In genomic region chrX:50697691-50698090, GRCh38 we compare ENCODE assay signal across 12 cellular contexts.
DNase-seq lines count a peak whose midpoint lies in the region; ATAC-seq and TF ChIP-seq lines count a peak whose summit lies in the region.
"Had no signal": no experiment of that assay in that cellular context is flagged by ENCODE, and none has a peak within 500 bp of the region (broad histone marks: within the 10 kb centered on the region; RNA-seq: fewer than 3 reads in every experiment).

No MANE protein-coding gene starts in this region.

- no peaks in the 10 kb centered on the region for H3K9me2 ChIP-seq in GM23248 (ENCODE audit: insufficient read depth)

- ATAC-seq in left lobe of liver: no peak
- ATAC-seq: stimulated activated memory B cell treated with anti-CD40 and anti-IgM and Interleukin-4, amounts not matched to agents 10 μg/mL and 1 μg/mL and 100 μg/mL, for 72 hours had no signal

- H4K12ac ChIP-seq in trophoblast cell (ENCODE audit: low read depth, low read length): no peak overlapping the region

- H2AFZ ChIP-seq in GM23248 (peak overlapping the region; percentile 28; the same call in 1 of the 2 replicates), trophoblast cell (ENCODE audit: insufficient read depth, low read length, poor library complexity) (no peak overlapping the region)
- H2AFZ ChIP-seq: PC-9 had no signal

- H3K4me1 ChIP-seq in GM23248 (ENCODE audit: insufficient read depth) (peaks cover 9% of the 10 kb centered on the region), trophoblast cell (ENCODE audit: control insufficient read depth in 1 of 2, insufficient read depth in 2 of 2, low read length in 2 of 2) (peaks cover 0 to 17% of the 10 kb centered on the region in 2 experiments), Peyer's patch (no peaks in the 10 kb centered on the region)

- 0 out of 2 replicates have a peak overlapping the region, but pooled peaks have one; percentile 28 for H3K4me3 ChIP-seq in GM23248
- no peak overlapping the region for H3K4me3 ChIP-seq in fibroblast of villous mesenchyme (ENCODE audit: low read depth, low read length)
- H3K4me3 ChIP-seq in trophoblast cell (ENCODE audit: low read depth, low read length): no peak overlapping the region
- no peak overlapping the region for H3K4me3 ChIP-seq in Peyer's patch
- H3K4me3 ChIP-seq: PC-9 had no signal

- no peak overlapping the region for H3K4ac ChIP-seq in trophoblast cell (ENCODE audit: low read depth, low read length)

- H3K27ac ChIP-seq in GM23248 (no peak overlapping the region), trophoblast cell (ENCODE audit: low read depth, low read length) (peak overlapping the region; percentile 78), Peyer's patch (no peak overlapping the region)
- H3K27ac ChIP-seq: PC-9 had no signal

- H4K91ac ChIP-seq in trophoblast cell (ENCODE audit: low read depth, low read length): no peak overlapping the region

- 0% methylated on average over 2 of the region's 2 CpGs for WGBS in GM23248 (ENCODE audit: low coverage in 1 of 2, low lambda C conversion rate in 2 of 2, missing lambda C conversion rate in 2 of 2), 2 experiments
- no CpG with 5 or more reads among the region's 2 CpGs for WGBS in trophoblast cell (ENCODE audit: extremely low coverage, insufficient coverage, insufficient read length)

- no peak overlapping the region for H2BK12ac ChIP-seq in trophoblast cell (ENCODE audit: low read length)

- TF ChIP-seq POLR2A in Peyer's patch (IDR thresholded peaks at IDR 0.05): no peak

- TF ChIP-seq CTCF in fibroblast of villous mesenchyme (IDR thresholded peaks at IDR 0.05; ENCODE audit: insufficient read depth, low read depth, low read length): no peak
- no peak for TF ChIP-seq CTCF in Peyer's patch (IDR thresholded peaks at IDR 0.05)

- H3K9ac ChIP-seq in GM23248: no peak overlapping the region
- no peak overlapping the region for H3K9ac ChIP-seq in trophoblast cell (ENCODE audit: low read length)

- H2BK120ac ChIP-seq in trophoblast cell (ENCODE audit: insufficient read depth, low read length, poor library complexity): no peak overlapping the region

- H4K20me1 ChIP-seq in GM23248 (ENCODE audit: insufficient read depth): no peaks in the 10 kb centered on the region

- H3K4me2 ChIP-seq in GM23248 (ENCODE audit: unreplicated experiment) (peak overlapping the region; percentile 46), trophoblast cell (ENCODE audit: low read length) (no peak overlapping the region)
- H3K4me2 ChIP-seq: PC-9 had no signal

- peaks cover 5% of the 10 kb centered on the region; the same call in 1 of the 2 replicates for H3F3A ChIP-seq in GM23248 (ENCODE audit: insufficient read depth)

- no peak overlapping the region for H3K14ac ChIP-seq in trophoblast cell (ENCODE audit: low read length)

- H3K79me2 ChIP-seq in GM23248 (ENCODE audit: insufficient read depth): no peaks in the 10 kb centered on the region
- no peaks in the 10 kb centered on the region for H3K79me2 ChIP-seq in trophoblast cell (ENCODE audit: control insufficient read depth, insufficient read depth, low read length, poor library complexity)

- H2BK5ac ChIP-seq in trophoblast cell (ENCODE audit: low read depth, low read length, poor library complexity): no peak overlapping the region

- H3K23ac ChIP-seq in trophoblast cell (ENCODE audit: low read length): no peak overlapping the region

- H3K9me3 ChIP-seq in GM23248 (ENCODE audit: low read depth) (no peaks in the 10 kb centered on the region), trophoblast cell (ENCODE audit: insufficient read depth, low read depth, low read length) (no peaks in the 10 kb centered on the region), Peyer's patch (no peaks in the 10 kb centered on the region)

- H3K79me1 ChIP-seq in trophoblast cell (ENCODE audit: low read length): peaks cover 17% of the 10 kb centered on the region

- no peaks in the 10 kb centered on the region for H3K36me3 ChIP-seq in GM23248 (ENCODE audit: low read depth)
- no peaks in the 10 kb centered on the region for H3K36me3 ChIP-seq in trophoblast cell (ENCODE audit: control insufficient read depth in 1 of 2, insufficient read depth in 2 of 2, low read length in 2 of 2)
- no peaks in the 10 kb centered on the region for H3K36me3 ChIP-seq in Peyer's patch

- no peaks in the 10 kb centered on the region for H3K27me3 ChIP-seq in GM23248 (replicated peaks; ENCODE audit: insufficient read depth)
- H3K27me3 ChIP-seq in trophoblast cell (ENCODE audit: insufficient read depth, low read length): no peaks in the 10 kb centered on the region
- no peaks in the 10 kb centered on the region for H3K27me3 ChIP-seq in Peyer's patch

- no peak overlapping the region for H2AK5ac ChIP-seq in trophoblast cell (ENCODE audit: low read length)

- in situ Hi-C loops in GM23248 (cut with MboI): no loop called here

- H4K8ac ChIP-seq in trophoblast cell (ENCODE audit: low read depth, low read length): no peak overlapping the region

- no peak overlapping the region for H3K18ac ChIP-seq in trophoblast cell (ENCODE audit: low read length)

- DNase-seq in GM23248: peak; percentile 74
- DNase-seq in SW480 (ENCODE audit: low spot score): peak; percentile 43
- DNase-seq in fibroblast of villous mesenchyme (ENCODE audit: low read depth): peak; percentile 30
- DNase-seq in trophoblast cell: peak; percentile 14 to 69
- DNase-seq in middle frontal gyrus (ENCODE audit: extremely low spot score, low spot score): no peak
- no peak for DNase-seq in medulla oblongata (ENCODE audit: extremely low spot score)
- no peak for DNase-seq in Peyer's patch
- DNase-seq in left lobe of liver (ENCODE audit: low spot score): no peak
- DNase-seq: activated CD4-positive, alpha-beta memory T cell treated with anti-CD3 and anti-CD28 coated beads for 36 hours; NCI-H1048 had no signal

Comparison
In these comparisons a context has a peak if more than half of its experiments do, and no peak if none do; other contexts are left out.
1. DNase-seq: peak in GM23248 (single experiment), SW480 (single experiment), fibroblast of villous mesenchyme (single experiment) and trophoblast cell (2 of 2); none in middle frontal gyrus (single experiment), medulla oblongata (single experiment), Peyer's patch (0 of 3) and left lobe of liver (single experiment).